ENCODE assay signal across 1 cellular context in the genomic region with DNA sequence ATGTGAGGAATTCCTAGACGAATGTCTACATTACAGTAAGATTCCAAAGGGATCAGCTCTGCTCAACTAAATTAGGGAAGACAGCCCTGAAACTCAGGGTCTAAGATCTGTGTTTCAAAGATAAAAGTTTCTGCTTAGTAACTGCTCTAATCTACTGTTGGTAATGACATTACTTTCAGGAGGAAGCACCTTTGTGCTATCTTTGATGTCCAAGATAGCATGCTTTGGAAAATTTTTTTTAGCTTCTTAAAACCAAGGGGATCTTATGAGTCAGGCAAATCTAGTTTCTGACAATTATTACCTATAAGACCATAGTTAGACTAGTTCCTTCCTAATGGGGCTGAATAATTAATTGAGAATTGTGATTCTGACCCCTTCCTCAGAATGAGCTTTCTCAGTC.
TF ChIP-seq lines count a peak whose summit lies in the region.

No MANE protein-coding gene starts in this region.

TF ChIP-seq in K562, 482 proteins besides CTCF, POLR2A, EP300 and RAD21 (continued from another document and continues in another):
- TF ChIP-seq SREBF1 (IDR thresholded peaks at IDR 0.05; ENCODE audit: borderline replicate concordance, low read depth, low read length), result no peak
- TF ChIP-seq NCOA4 (IDR thresholded peaks at IDR 0.05; ENCODE audit: partially characterized antibody), result no peak
- TF ChIP-seq ZNF311 (CRISPR knock-in tag; IDR thresholded peaks at IDR 0.05), result no peak
- TF ChIP-seq, protein P1, sequence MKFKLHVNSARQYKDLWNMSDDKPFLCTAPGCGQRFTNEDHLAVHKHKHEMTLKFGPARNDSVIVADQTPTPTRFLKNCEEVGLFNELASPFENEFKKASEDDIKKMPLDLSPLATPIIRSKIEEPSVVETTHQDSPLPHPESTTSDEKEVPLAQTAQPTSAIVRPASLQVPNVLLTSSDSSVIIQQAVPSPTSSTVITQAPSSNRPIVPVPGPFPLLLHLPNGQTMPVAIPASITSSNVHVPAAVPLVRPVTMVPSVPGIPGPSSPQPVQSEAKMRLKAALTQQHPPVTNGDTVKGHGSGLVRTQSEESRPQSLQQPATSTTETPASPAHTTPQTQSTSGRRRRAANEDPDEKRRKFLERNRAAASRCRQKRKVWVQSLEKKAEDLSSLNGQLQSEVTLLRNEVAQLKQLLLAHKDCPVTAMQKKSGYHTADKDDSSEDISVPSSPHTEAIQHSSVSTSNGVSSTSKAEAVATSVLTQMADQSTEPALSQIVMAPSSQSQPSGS (CRISPR knock-in tag; IDR thresholded peaks at IDR 0.05), result no peak
- no peak for TF ChIP-seq KAT7 (CRISPR knock-in tag; IDR thresholded peaks at IDR 0.05; ENCODE audit: borderline replicate concordance)
- TF ChIP-seq ZBTB7A (IDR thresholded peaks at IDR 0.05; ENCODE audit: borderline replicate concordance, control insufficient read depth, low read depth, low read length), result no peak
- TF ChIP-seq SOX6 (IDR thresholded peaks at IDR 0.05), result peak; percentile 57; the same call in 1 of the 2 replicates
- TF ChIP-seq, protein P2, sequence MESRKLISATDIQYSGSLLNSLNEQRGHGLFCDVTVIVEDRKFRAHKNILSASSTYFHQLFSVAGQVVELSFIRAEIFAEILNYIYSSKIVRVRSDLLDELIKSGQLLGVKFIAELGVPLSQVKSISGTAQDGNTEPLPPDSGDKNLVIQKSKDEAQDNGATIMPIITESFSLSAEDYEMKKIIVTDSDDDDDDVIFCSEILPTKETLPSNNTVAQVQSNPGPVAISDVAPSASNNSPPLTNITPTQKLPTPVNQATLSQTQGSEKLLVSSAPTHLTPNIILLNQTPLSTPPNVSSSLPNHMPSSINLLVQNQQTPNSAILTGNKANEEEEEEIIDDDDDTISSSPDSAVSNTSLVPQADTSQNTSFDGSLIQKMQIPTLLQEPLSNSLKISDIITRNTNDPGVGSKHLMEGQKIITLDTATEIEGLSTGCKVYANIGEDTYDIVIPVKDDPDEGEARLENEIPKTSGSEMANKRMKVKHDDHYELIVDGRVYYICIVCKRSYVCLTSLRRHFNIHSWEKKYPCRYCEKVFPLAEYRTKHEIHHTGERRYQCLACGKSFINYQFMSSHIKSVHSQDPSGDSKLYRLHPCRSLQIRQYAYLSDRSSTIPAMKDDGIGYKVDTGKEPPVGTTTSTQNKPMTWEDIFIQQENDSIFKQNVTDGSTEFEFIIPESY (CRISPR knock-in tag; IDR thresholded peaks at IDR 0.05), result no peak
- TF ChIP-seq PRPF4 (IDR thresholded peaks at IDR 0.05; ENCODE audit: insufficient read depth, low read depth, low read length, poor library complexity, severe bottlenecking), result no peak
- TF ChIP-seq FOS (IDR thresholded peaks at IDR 0.05; ENCODE audit: extremely low read depth, insufficient read length), result no peak
- no peak for TF ChIP-seq ZNF134 (CRISPR knock-in tag; conservative IDR thresholded peaks at IDR 0.05)
- no peak for TF ChIP-seq CXXC5 (CRISPR knock-in tag; IDR thresholded peaks at IDR 0.05)
- no peak for TF ChIP-seq ZNF3 (CRISPR knock-in tag; IDR thresholded peaks at IDR 0.05)
- TF ChIP-seq, protein P3, sequence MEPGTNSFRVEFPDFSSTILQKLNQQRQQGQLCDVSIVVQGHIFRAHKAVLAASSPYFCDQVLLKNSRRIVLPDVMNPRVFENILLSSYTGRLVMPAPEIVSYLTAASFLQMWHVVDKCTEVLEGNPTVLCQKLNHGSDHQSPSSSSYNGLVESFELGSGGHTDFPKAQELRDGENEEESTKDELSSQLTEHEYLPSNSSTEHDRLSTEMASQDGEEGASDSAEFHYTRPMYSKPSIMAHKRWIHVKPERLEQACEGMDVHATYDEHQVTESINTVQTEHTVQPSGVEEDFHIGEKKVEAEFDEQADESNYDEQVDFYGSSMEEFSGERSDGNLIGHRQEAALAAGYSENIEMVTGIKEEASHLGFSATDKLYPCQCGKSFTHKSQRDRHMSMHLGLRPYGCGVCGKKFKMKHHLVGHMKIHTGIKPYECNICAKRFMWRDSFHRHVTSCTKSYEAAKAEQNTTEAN (CRISPR knock-in tag; IDR thresholded peaks at IDR 0.05), result no peak
- TF ChIP-seq CBX8 (IDR thresholded peaks at IDR 0.05; ENCODE audit: borderline replicate concordance, extremely low read depth, low read depth, low read length, poor library complexity, severe bottlenecking), result no peak
- TF ChIP-seq, protein P4, sequence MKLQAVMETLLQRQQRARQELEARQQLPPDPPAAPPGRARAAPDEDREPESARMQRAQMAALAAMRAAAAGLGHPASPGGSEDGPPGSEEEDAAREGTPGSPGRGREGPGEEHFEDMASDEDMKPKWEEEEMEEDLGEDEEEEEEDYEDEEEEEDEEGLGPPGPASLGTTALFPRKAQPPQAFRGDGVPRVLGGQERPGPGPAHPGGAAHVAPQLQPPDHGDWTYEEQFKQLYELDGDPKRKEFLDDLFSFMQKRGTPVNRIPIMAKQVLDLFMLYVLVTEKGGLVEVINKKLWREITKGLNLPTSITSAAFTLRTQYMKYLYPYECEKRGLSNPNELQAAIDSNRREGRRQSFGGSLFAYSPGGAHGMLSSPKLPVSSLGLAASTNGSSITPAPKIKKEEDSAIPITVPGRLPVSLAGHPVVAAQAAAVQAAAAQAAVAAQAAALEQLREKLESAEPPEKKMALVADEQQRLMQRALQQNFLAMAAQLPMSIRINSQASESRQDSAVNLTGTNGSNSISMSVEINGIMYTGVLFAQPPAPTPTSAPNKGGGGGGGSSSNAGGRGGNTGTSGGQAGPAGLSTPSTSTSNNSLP (IDR thresholded peaks at IDR 0.05; ENCODE audit: borderline replicate concordance, low read depth, low read length), result no peak
- TF ChIP-seq, protein P5, sequence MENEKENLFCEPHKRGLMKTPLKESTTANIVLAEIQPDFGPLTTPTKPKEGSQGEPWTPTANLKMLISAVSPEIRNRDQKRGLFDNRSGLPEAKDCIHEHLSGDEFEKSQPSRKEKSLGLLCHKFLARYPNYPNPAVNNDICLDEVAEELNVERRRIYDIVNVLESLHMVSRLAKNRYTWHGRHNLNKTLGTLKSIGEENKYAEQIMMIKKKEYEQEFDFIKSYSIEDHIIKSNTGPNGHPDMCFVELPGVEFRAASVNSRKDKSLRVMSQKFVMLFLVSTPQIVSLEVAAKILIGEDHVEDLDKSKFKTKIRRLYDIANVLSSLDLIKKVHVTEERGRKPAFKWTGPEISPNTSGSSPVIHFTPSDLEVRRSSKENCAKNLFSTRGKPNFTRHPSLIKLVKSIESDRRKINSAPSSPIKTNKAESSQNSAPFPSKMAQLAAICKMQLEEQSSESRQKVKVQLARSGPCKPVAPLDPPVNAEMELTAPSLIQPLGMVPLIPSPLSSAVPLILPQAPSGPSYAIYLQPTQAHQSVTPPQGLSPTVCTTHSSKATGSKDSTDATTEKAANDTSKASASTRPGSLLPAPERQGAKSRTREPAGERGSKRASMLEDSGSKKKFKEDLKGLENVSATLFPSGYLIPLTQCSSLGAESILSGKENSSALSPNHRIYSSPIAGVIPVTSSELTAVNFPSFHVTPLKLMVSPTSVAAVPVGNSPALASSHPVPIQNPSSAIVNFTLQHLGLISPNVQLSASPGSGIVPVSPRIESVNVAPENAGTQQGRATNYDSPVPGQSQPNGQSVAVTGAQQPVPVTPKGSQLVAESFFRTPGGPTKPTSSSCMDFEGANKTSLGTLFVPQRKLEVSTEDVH (IDR thresholded peaks at IDR 0.05; ENCODE audit: low read depth, partially characterized antibody), result no peak
- TF ChIP-seq XRCC5 (IDR thresholded peaks at IDR 0.05; ENCODE audit: low read depth, low read length), result no peak
- TF ChIP-seq, protein P6, sequence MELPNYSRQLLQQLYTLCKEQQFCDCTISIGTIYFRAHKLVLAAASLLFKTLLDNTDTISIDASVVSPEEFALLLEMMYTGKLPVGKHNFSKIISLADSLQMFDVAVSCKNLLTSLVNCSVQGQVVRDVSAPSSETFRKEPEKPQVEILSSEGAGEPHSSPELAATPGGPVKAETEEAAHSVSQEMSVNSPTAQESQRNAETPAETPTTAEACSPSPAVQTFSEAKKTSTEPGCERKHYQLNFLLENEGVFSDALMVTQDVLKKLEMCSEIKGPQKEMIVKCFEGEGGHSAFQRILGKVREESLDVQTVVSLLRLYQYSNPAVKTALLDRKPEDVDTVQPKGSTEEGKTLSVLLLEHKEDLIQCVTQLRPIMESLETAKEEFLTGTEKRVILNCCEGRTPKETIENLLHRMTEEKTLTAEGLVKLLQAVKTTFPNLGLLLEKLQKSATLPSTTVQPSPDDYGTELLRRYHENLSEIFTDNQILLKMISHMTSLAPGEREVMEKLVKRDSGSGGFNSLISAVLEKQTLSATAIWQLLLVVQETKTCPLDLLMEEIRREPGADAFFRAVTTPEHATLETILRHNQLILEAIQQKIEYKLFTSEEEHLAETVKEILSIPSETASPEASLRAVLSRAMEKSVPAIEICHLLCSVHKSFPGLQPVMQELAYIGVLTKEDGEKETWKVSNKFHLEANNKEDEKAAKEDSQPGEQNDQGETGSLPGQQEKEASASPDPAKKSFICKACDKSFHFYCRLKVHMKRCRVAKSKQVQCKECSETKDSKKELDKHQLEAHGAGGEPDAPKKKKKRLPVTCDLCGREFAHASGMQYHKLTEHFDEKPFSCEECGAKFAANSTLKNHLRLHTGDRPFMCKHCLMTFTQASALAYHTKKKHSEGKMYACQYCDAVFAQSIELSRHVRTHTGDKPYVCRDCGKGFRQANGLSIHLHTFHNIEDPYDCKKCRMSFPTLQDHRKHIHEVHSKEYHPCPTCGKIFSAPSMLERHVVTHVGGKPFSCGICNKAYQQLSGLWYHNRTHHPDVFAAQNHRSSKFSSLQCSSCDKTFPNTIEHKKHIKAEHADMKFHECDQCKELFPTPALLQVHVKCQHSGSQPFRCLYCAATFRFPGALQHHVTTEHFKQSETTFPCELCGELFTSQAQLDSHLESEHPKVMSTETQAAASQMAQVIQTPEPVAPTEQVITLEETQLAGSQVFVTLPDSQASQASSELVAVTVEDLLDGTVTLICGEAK (IDR thresholded peaks at IDR 0.05), result no peak
- TF ChIP-seq, protein P6 (CRISPR knock-in tag; IDR thresholded peaks at IDR 0.05), result no peak
- no peak for TF ChIP-seq BRD4 (IDR thresholded peaks at IDR 0.05)
- no peak for TF ChIP-seq ZNF212 (CRISPR knock-in tag; IDR thresholded peaks at IDR 0.05)
- no peak for TF ChIP-seq PHF20 (IDR thresholded peaks at IDR 0.05; ENCODE audit: partially characterized antibody)
